ENCODE assay signal across 7 cellular contexts in the genomic region with DNA sequence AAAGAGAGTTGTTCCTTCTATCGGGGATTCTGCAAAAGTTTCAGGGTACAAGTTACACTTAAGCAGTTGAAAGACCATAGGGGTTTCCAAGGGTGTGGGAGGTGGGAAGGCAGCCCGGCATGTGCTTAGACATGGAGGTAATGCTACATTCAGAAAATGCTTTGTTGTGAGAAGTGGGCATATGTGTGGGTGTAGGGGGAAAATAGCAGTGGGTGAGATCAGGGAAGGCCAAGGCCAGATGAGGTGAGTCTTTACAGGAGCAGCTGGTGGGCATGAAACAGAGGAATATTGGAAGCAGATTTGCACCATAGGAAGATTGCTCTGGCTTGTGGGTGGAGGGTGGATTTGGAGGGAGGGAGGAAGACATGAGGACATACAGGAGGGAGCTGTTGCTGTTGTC. TPM values are rescaled to one million over a fixed set of nuclear protein-coding genes. Genes with fewer than 3 reads are reported as not detected.
"Had no signal": no experiment of that assay in that cellular context is flagged by ENCODE, and none has a peak within 500 bp of the region (broad histone marks: within the 10 kb centered on the region; RNA-seq: fewer than 3 reads in every experiment).

No MANE protein-coding gene starts in this region.

- H3K9me3 ChIP-seq: HAP-1 had no signal

- H3K4me1 ChIP-seq: HAP-1 had no signal

- H3K36me3 ChIP-seq: HAP-1 had no signal

- DNase-seq: IMR-90, KG1 had no signal

- H3K4me3 ChIP-seq: GM23338, HAP-1, K562 had no signal

- ATAC-seq: GM23338, HCT116, K562 had no signal

RNA-seq across cellular contexts. Expression of a gene that starts 8.3 kb away (rescaled TPM):
- total RNA-seq: HT-29, K562 had no signal
- polyA plus RNA-seq: K562 had no signal

RNA-seq across cellular contexts. Expression of a gene that starts 40.3 kb away (rescaled TPM):
- total RNA-seq: HT-29 had no signal
